ENCODE assay signal across 11 cellular contexts in genomic region chr5:119398713-119399492, GRCh38. TPM values are rescaled to one million over a fixed set of nuclear protein-coding genes. Genes with fewer than 3 reads are reported as not detected.
DNase-seq lines count a peak whose midpoint lies in the region; ATAC-seq lines count a peak whose summit lies in the region.
"Had no signal": no experiment of that assay in that cellular context is flagged by ENCODE, and none has a peak within 500 bp of the region (broad histone marks: within the 10 kb centered on the region; RNA-seq: fewer than 3 reads in every experiment).

No MANE protein-coding gene starts in this region.

- H3K4me3 Mint-ChIP-seq in IgD-negative memory B cell, result peak overlapping the region in 2 of 4 donors; percentile 34 to 59

- ATAC-seq in left colon, result peak; percentile 95
- no peak for ATAC-seq in GM21360 (IDR thresholded peaks at IDR 0.05; ENCODE audit: unreplicated experiment)
- ATAC-seq in HG02763 (IDR thresholded peaks at IDR 0.05; ENCODE audit: unreplicated experiment), result no peak

- no peaks in the 10 kb centered on the region for H3K9me3 Mint-ChIP-seq in IgD-negative memory B cell

- intact Hi-C loops in left colon (cut with DNase I, micrococcal nuclease), result no loop called here

- no peaks in the 10 kb centered on the region for H3K27me3 Mint-ChIP-seq in IgD-negative memory B cell

- peak overlapping the region; percentile 67 to 85 (median 78) for H3K27ac Mint-ChIP-seq in IgD-negative memory B cell

- H3K4me1 Mint-ChIP-seq in IgD-negative memory B cell, result peaks cover 44 to 61% (median 54%) of the 10 kb centered on the region in 3 donors

- peak; percentile 55 for DNase-seq in amniotic epithelial cell (ENCODE audit: low read depth)
- peak; percentile 72 to 76 for DNase-seq in left colon
- peak; percentile 42 for DNase-seq in stromal cell of bone marrow (ENCODE audit: low read depth)
- no peak for DNase-seq in medulla oblongata (ENCODE audit: extremely low spot score)
- DNase-seq in DMS153 treated with DMSO at 0.1 percent for 48 hours (lab: John Stamatoyannopoulos, UW; ENCODE audit: unreplicated experiment), result no peak
- DNase-seq: activated CD4-positive, CD25-positive, alpha-beta regulatory T cell; cortex of kidney; NCI-H345 had no signal

- H3K36me3 Mint-ChIP-seq in IgD-negative memory B cell, result peaks cover 2% of the 10 kb centered on the region

RNA-seq across cellular contexts. Expression of gene TNFAIP8, which starts 43.1 kb away (rescaled TPM):
- polyA plus RNA-seq in IgD-negative memory B cell, result 285 TPM
- 10 to 100 TPM in 1 of 2 donors, 1 to 10 TPM in 1; 7.0 to 11.8 TPM for total RNA-seq in left colon

RNA-seq across cellular contexts. Expression of gene HSD17B4, which starts 53.4 kb away (rescaled TPM):
- 117 TPM for polyA plus RNA-seq in IgD-negative memory B cell
- 100 to 1,000 TPM; 249 to 314 TPM for total RNA-seq in left colon

Comparison
In these comparisons a context has a peak if more than half of its experiments do, and no peak if none do; other contexts are left out.
1. DNase-seq: peak in amniotic epithelial cell (single experiment), left colon (2 of 2) and stromal cell of bone marrow (single experiment); none in medulla oblongata (single experiment) and DMS153 treated with DMSO at 0.1 percent for 48 hours (single experiment).